In genomic region chr4:184952522-184952921, GRCh38 we compare ENCODE assay signal across 26 cellular contexts.
DNase-seq lines count a peak whose midpoint lies in the region; ATAC-seq, FAIRE-seq and TF ChIP-seq lines count a peak whose summit lies in the region.
"Had no signal": no experiment of that assay in that cellular context is flagged by ENCODE, and none has a peak within 500 bp of the region (broad histone marks: within the 10 kb centered on the region; RNA-seq: fewer than 3 reads in every experiment).

No MANE protein-coding gene starts in this region.

- peak; percentile 86 for DNase-seq in esophagus muscularis mucosa (ENCODE audit: extremely low spot score)
- no peak for DNase-seq in HepG2 (ENCODE audit: low spot score)
- peak; percentile 51 for DNase-seq in osteocyte (ENCODE audit: extremely low spot score, unreplicated experiment)
- peak; percentile 53 for DNase-seq in posterior vena cava (ENCODE audit: low spot score)
- no peak for DNase-seq in OCI-M1 (lab: John Stamatoyannopoulos, UW)
- no peak for DNase-seq in effector memory CD8-positive, alpha-beta T cell
- no peak for DNase-seq in urothelium cell line (ENCODE audit: low spot score)
- DNase-seq: 8988T; ACHN; BE2C; C1 segment of cervical spinal cord; CD4-positive, alpha-beta memory T cell; CD4-positive, CD25-positive, alpha-beta regulatory T cell; CD8-positive, alpha-beta memory T cell; COR-L47; DMS 273 treated with DMSO at 0.1 percent for 48 hours; DMS153; DMS79 treated with DMSO at 0.1 percent for 48 hours; GF-D8 had no signal

- no peaks in the 10 kb centered on the region for H4K20me1 ChIP-seq in HepG2 (ENCODE audit: insufficient read depth, low read length)
- H4K20me1 ChIP-seq: BLaER1 had no signal

- no peak overlapping the region for H3K4me3 Mint-ChIP-seq in osteocyte (ENCODE audit: unreplicated experiment)
- no peak overlapping the region for H3K4me3 Mint-ChIP-seq in effector memory CD8-positive, alpha-beta T cell
- H3K4me3 Mint-ChIP-seq: CD14-positive monocyte; CD4-positive, alpha-beta memory T cell; CD4-positive, CD25-positive, alpha-beta regulatory T cell; CD8-positive, alpha-beta memory T cell had no signal

- in situ Hi-C loops in HepG2 (cut with HindIII; ENCODE audit: extremely low pct_ligation_motif_present, low pct_unique_long_range_greater_than_20kb) = no loop called here

- H3K27me3 ChIP-seq in esophagus muscularis mucosa (peaks cover 0 to 11% (median 0%) of the 10 kb centered on the region in 4 donors), HepG2 (ENCODE audit: control insufficient read depth in 1 of 2, insufficient read depth in 2 of 2, low read length in 2 of 2) (peaks cover 0 to 14% of the 10 kb centered on the region in 2 experiments; a peak in 2 of 5 replicates)
- H3K27me3 ChIP-seq: BLaER1 had no signal

- H3K9me3 ChIP-seq in esophagus muscularis mucosa (no peaks in the 10 kb centered on the region), HepG2 (ENCODE audit: low read length) (no peaks in the 10 kb centered on the region)
- H3K9me3 ChIP-seq: BE2C, BLaER1 had no signal

- FAIRE-seq in HepG2 (lab: Jason Lieb, UNC) (no peak), urothelium cell line (lab: Jason Lieb, UNC) (no peak)
- FAIRE-seq: A204.1, G401.6, GM12891, GM19239 had no signal

- H3K27ac ChIP-seq in esophagus muscularis mucosa (replicated peaks in 1 of 4) = no peak overlapping the region
- H3K27ac ChIP-seq in HepG2 (ENCODE audit: extremely low read length, insufficient read depth, low read length) = no peak overlapping the region
- H3K27ac ChIP-seq: BLaER1 had no signal

- 82% methylated on average over 6 of the region's 6 CpGs for WGBS in esophagus muscularis mucosa
- WGBS in HepG2 (ENCODE audit: low lambda C conversion rate) = 44% methylated on average over 6 of the region's 6 CpGs

- CTCF ChIA-PET in HepG2 (lab: Yijun Ruan, JAX; ENCODE audit: low intra/inter-chr PET ratio, low total read pairs) = no interaction called here

- ATAC-seq in HepG2 = no peak
- no peak for ATAC-seq in GM21381 (IDR thresholded peaks at IDR 0.05; ENCODE audit: unreplicated experiment)
- no peak for ATAC-seq in effector memory CD8-positive, alpha-beta T cell (replicated peaks)

- peaks cover 22% of the 10 kb centered on the region for H3K27me3 Mint-ChIP-seq in osteocyte (ENCODE audit: unreplicated experiment)
- peaks cover 32 to 60% of the 10 kb centered on the region in 2 donors for H3K27me3 Mint-ChIP-seq in effector memory CD8-positive, alpha-beta T cell

- H3K4me1 ChIP-seq in esophagus muscularis mucosa (no peaks in the 10 kb centered on the region), HepG2 (ENCODE audit: insufficient read depth, low read length) (peaks cover 26% of the 10 kb centered on the region)
- H3K4me1 ChIP-seq: BE2C had no signal

- intact Hi-C loops in esophagus muscularis mucosa (cut with DNase I) = no loop called here
- intact Hi-C loops in HepG2 (cut with micrococcal nuclease; ENCODE audit: unreplicated experiment) = no loop called here
- intact Hi-C loops in posterior vena cava (cut with DNase I) = no loop called here

- POLR2A ChIA-PET in HepG2 (lab: Yijun Ruan, JAX) = no interaction called here

- BruUV-seq in HepG2 (replicated peaks; lab: Mats Ljungman, UMichigan) = no TSS peak

- TF ChIP-seq CTCF in esophagus muscularis mucosa (IDR thresholded peaks at IDR 0.05) = no peak
- no peak for TF ChIP-seq CTCF in HepG2 (CRISPR knock-in tag; IDR thresholded peaks at IDR 0.05)
- TF ChIP-seq CTCF in osteocyte (IDR thresholded peaks at IDR 0.05) = no peak

- no peak overlapping the region for H3K9ac ChIP-seq in HepG2 (ENCODE audit: insufficient read depth, low read depth, low read length)
- H3K9ac ChIP-seq: BLaER1 had no signal

- no peak for TF ChIP-seq POLR2A in esophagus muscularis mucosa (IDR thresholded peaks at IDR 0.05; ENCODE audit: low read depth)
- TF ChIP-seq POLR2A in HepG2 (IDR thresholded peaks at IDR 0.05; ENCODE audit: insufficient read depth in 1 of 2, low read depth in 2 of 2, low read length in 2 of 2) = no peak

- H3K4me2 ChIP-seq in HepG2 (ENCODE audit: low read depth, low read length) = no peak overlapping the region

- H3K79me2 ChIP-seq in HepG2 (ENCODE audit: insufficient read depth, low read length) = no peaks in the 10 kb centered on the region

- no peaks in the 10 kb centered on the region for H3K9me3 Mint-ChIP-seq in osteocyte (ENCODE audit: unreplicated experiment)
- no peaks in the 10 kb centered on the region for H3K9me3 Mint-ChIP-seq in effector memory CD8-positive, alpha-beta T cell
- H3K9me3 Mint-ChIP-seq: CD4-positive, alpha-beta memory T cell; CD8-positive, alpha-beta memory T cell had no signal

- TF ChIP-seq EP300 in esophagus muscularis mucosa (IDR thresholded peaks at IDR 0.05) = no peak
- TF ChIP-seq EP300 in HepG2 (IDR thresholded peaks at IDR 0.05; ENCODE audit: low read depth in 2 of 2, low read length in 2 of 2) = no peak
- TF ChIP-seq EP300 in HepG2 (CRISPR knock-in tag; IDR thresholded peaks at IDR 0.05; ENCODE audit: borderline replicate concordance) = no peak

- no peaks in the 10 kb centered on the region for H3K4me1 Mint-ChIP-seq in osteocyte (ENCODE audit: unreplicated experiment)
- no peaks in the 10 kb centered on the region for H3K4me1 Mint-ChIP-seq in effector memory CD8-positive, alpha-beta T cell (ENCODE audit: low read depth in 2 of 2)
- H3K4me1 Mint-ChIP-seq: CD4-positive, alpha-beta memory T cell; CD4-positive, CD25-positive, alpha-beta regulatory T cell; CD8-positive, alpha-beta memory T cell had no signal

- H3K27ac Mint-ChIP-seq in osteocyte (ENCODE audit: unreplicated experiment) = no peak overlapping the region
- no peak overlapping the region for H3K27ac Mint-ChIP-seq in effector memory CD8-positive, alpha-beta T cell
- H3K27ac Mint-ChIP-seq: CD14-positive monocyte; CD4-positive, alpha-beta memory T cell; CD4-positive, CD25-positive, alpha-beta regulatory T cell; CD8-positive, alpha-beta memory T cell had no signal

- H3K36me3 Mint-ChIP-seq in osteocyte (ENCODE audit: unreplicated experiment) = no peaks in the 10 kb centered on the region
- H3K36me3 Mint-ChIP-seq in effector memory CD8-positive, alpha-beta T cell (ENCODE audit: insufficient read depth) = no peaks in the 10 kb centered on the region
- H3K36me3 Mint-ChIP-seq: CD14-positive monocyte; CD4-positive, alpha-beta memory T cell; CD4-positive, CD25-positive, alpha-beta regulatory T cell; CD8-positive, alpha-beta memory T cell had no signal

- no peak for TF ChIP-seq RAD21 in HepG2 (CRISPR knock-in tag; IDR thresholded peaks at IDR 0.05)

- no peak overlapping the region for H3K4me3 ChIP-seq in esophagus muscularis mucosa
- no peak overlapping the region for H3K4me3 ChIP-seq in HepG2 (replicated peaks in 1 of 3; ENCODE audit: insufficient read depth in 1 of 3, low read depth in 2 of 3, low read length in 3 of 3)
- H3K4me3 ChIP-seq: BLaER1 had no signal

- no peak overlapping the region for H2AFZ ChIP-seq in HepG2 (ENCODE audit: low read length)

- H3K36me3 ChIP-seq in esophagus muscularis mucosa (no peaks in the 10 kb centered on the region), HepG2 (replicated peaks in 1 of 2; ENCODE audit: control insufficient read depth in 1 of 2, insufficient read depth in 2 of 2, low read length in 2 of 2) (no peaks in the 10 kb centered on the region)
- H3K36me3 ChIP-seq: BE2C, BLaER1 had no signal

TF ChIP-seq in HepG2, 621 proteins besides CTCF, POLR2A, EP300 and RAD21:
- TF ChIP-seq MNT (IDR thresholded peaks at IDR 0.05) (peak; percentile 83), ZNF563 (CRISPR knock-in tag; IDR thresholded peaks at IDR 0.05) (no peak)

Comparison
In these comparisons a context has a peak if more than half of its experiments do, and no peak if none do; other contexts are left out.
1. DNase-seq: peak in esophagus muscularis mucosa (single experiment), osteocyte (single experiment) and posterior vena cava (single experiment); none in HepG2 (single experiment), OCI-M1 (single experiment), effector memory CD8-positive, alpha-beta T cell (0 of 3) and urothelium cell line (single experiment).